ENCODE assay signal across 12 cellular contexts in the genomic region with DNA sequence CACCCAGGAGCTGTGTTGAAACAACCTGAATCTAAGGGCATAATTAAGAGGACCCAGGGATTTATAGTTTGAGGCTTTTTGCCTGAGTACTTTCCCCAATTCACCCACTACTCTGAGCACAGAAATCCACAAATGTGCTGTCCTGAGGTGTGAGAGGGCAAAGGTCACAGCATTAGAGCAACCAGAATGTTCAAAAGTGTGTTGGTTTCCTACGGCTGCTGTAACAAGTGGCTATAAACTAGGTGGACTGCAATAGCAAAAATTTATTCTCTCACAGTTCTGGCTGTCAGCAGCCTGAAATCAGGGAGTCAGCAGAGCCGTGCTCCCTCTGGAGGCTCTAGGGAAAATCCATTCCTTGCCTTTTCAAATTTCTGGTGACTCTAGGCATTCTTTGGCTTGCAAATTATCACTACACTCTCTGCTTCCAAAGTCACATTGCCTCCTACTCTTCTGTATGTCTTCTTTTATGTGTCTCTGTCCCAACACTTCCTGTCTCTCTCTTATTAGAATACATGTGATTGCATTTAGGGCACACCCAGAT.
DNase-seq lines count a peak whose midpoint lies in the region; ATAC-seq and TF ChIP-seq lines count a peak whose summit lies in the region.
"Had no signal": no experiment of that assay in that cellular context is flagged by ENCODE, and none has a peak within 500 bp of the region (broad histone marks: within the 10 kb centered on the region; RNA-seq: fewer than 3 reads in every experiment).

No MANE protein-coding gene starts in this region.

- TF ChIP-seq CTCF in GM23338 (conservative IDR thresholded peaks at IDR 0.05; ENCODE audit: low read depth in 2 of 2) (peak; percentile 38 to 59), fibroblast of lung (conservative IDR thresholded peaks at IDR 0.05 in 1 of 2, IDR thresholded peaks at IDR 0.05 in 1 of 2; ENCODE audit: low read depth in 1 of 2, low read length in 2 of 2) (peak; percentile 61 to 65), psoas muscle (IDR thresholded peaks at IDR 0.05) (peak; percentile 8)

- no peaks in the 10 kb centered on the region for H3K9me3 Mint-ChIP-seq in GM23338

- intact Hi-C loops in psoas muscle (cut with DNase I) = no loop called here
- intact Hi-C loops in cardiac septum (cut with DNase I) = no loop called here

- H3K36me3 ChIP-seq in GM23338 (ENCODE audit: insufficient read depth) = no peaks in the 10 kb centered on the region
- no peaks in the 10 kb centered on the region for H3K36me3 ChIP-seq in SK-N-MC (ENCODE audit: insufficient read depth, low read length)
- H3K36me3 ChIP-seq in fibroblast of lung (ENCODE audit: control insufficient read depth, insufficient read depth, low read length) = no peaks in the 10 kb centered on the region
- H3K36me3 ChIP-seq in psoas muscle (ENCODE audit: insufficient read depth in 1 of 2, low read depth in 1 of 2) = no peaks in the 10 kb centered on the region
- H3K36me3 ChIP-seq: ovary had no signal

- WGBS in psoas muscle, 3 donors = 40 to 51% (median 41%) methylated on average over 2 of the region's 2 CpGs

- peak; percentile 58 for DNase-seq in GM23338 (ENCODE audit: low spot score)
- peak; percentile 14 for DNase-seq in SK-N-MC (ENCODE audit: low read depth, low spot score)
- peak; percentile 38 to 49 for DNase-seq in fibroblast of lung (ENCODE audit: low read depth in 2 of 2)
- DNase-seq in psoas muscle = no peak
- DNase-seq in NCI-H146 (lab: John Stamatoyannopoulos, UW) = no peak
- DNase-seq in cardiac septum (ENCODE audit: low spot score) = no peak
- no peak for DNase-seq in NCI-H1436 treated with DMSO at 0.1 percent for 48 hours (lab: John Stamatoyannopoulos, UW)
- no peak for DNase-seq in NCI-H82 (lab: John Stamatoyannopoulos, UW)
- DNase-seq: kidney, ovary, T-helper 2 cell had no signal

- H3K9ac ChIP-seq in SK-N-MC (ENCODE audit: insufficient read length) (no peak overlapping the region), fibroblast of lung (ENCODE audit: insufficient read depth, low read length) (no peak overlapping the region)

- H3K4me1 ChIP-seq in GM23338 (ENCODE audit: insufficient read depth) (no peaks in the 10 kb centered on the region), fibroblast of lung (ENCODE audit: control insufficient read depth, extremely low read depth, insufficient read depth, low read length) (peaks cover 2% of the 10 kb centered on the region), psoas muscle (no peaks in the 10 kb centered on the region)

- peaks cover 2% of the 10 kb centered on the region for H3K27me3 Mint-ChIP-seq in GM23338 (ENCODE audit: insufficient read depth, low read depth, poor library complexity)
- H3K27me3 Mint-ChIP-seq: stimulated activated naive CD8-positive, alpha-beta T cell treated with anti-CD3 and anti-CD28 coated beads, Interleukin-15, Interleukin-2, amounts not matched to agents 100 ng/mL and 50 ng/mL, for 24 hours had no signal

- H3K27me3 ChIP-seq in GM23338 (ENCODE audit: insufficient read depth) = no peaks in the 10 kb centered on the region
- no peaks in the 10 kb centered on the region for H3K27me3 ChIP-seq in fibroblast of lung (ENCODE audit: control insufficient read depth, insufficient read depth, low read length)
- no peaks in the 10 kb centered on the region for H3K27me3 ChIP-seq in psoas muscle (ENCODE audit: insufficient read depth in 3 of 3, low read length in 2 of 3)
- H3K27me3 ChIP-seq: ovary had no signal

- H3K27ac ChIP-seq in GM23338 (ENCODE audit: low read depth) = no peak overlapping the region
- no peak overlapping the region for H3K27ac ChIP-seq in SK-N-MC
- H3K27ac ChIP-seq in fibroblast of lung (ENCODE audit: insufficient read depth, low read length) = no peak overlapping the region
- no peak overlapping the region for H3K27ac ChIP-seq in psoas muscle
- H3K27ac ChIP-seq: ovary had no signal

- no peak overlapping the region for H3K4me2 ChIP-seq in GM23338
- H3K4me2 ChIP-seq in fibroblast of lung (ENCODE audit: extremely low read depth, insufficient read depth, low read length) = no peak overlapping the region

- no peaks in the 10 kb centered on the region for H4K20me1 ChIP-seq in GM23338 (replicated peaks; ENCODE audit: insufficient read depth)
- H4K20me1 ChIP-seq in fibroblast of lung (ENCODE audit: control insufficient read depth, extremely low read depth, insufficient read depth, low read length) = no peaks in the 10 kb centered on the region

- H3K4me1 Mint-ChIP-seq in GM23338 = peaks cover 5% of the 10 kb centered on the region

- H3K9me3 ChIP-seq in SK-N-MC (ENCODE audit: low read depth, low read length) (no peaks in the 10 kb centered on the region), fibroblast of lung (ENCODE audit: control insufficient read depth, insufficient read depth, low read depth, low read length) (no peaks in the 10 kb centered on the region), psoas muscle (no peaks in the 10 kb centered on the region)
- H3K9me3 ChIP-seq: ovary had no signal

- no peak overlapping the region for H3K27ac Mint-ChIP-seq in GM23338
- H3K27ac Mint-ChIP-seq: stimulated activated naive CD8-positive, alpha-beta T cell treated with anti-CD3 and anti-CD28 coated beads, Interleukin-15, Interleukin-2, amounts not matched to agents 100 ng/mL and 50 ng/mL, for 24 hours had no signal

- no peaks in the 10 kb centered on the region for H3K36me3 Mint-ChIP-seq in GM23338 (ENCODE audit: low read depth)

- H2AFZ ChIP-seq in GM23338 = no peak overlapping the region
- H2AFZ ChIP-seq in fibroblast of lung (ENCODE audit: low read length) = no peak overlapping the region

- peak; percentile 86 for ATAC-seq in GM23338
- ATAC-seq in psoas muscle = no peak

- H3K4me3 Mint-ChIP-seq in GM23338 = no peak overlapping the region
- H3K4me3 Mint-ChIP-seq: stimulated activated naive CD8-positive, alpha-beta T cell treated with anti-CD3 and anti-CD28 coated beads, Interleukin-15, Interleukin-2, amounts not matched to agents 100 ng/mL and 50 ng/mL, for 24 hours had no signal

- H3K9me2 ChIP-seq in GM23338 (ENCODE audit: insufficient read depth) = peaks cover 4% of the 10 kb centered on the region; the same call in 1 of the 2 replicates

- H3K4me3 ChIP-seq in GM23338 = no peak overlapping the region
- no peak overlapping the region for H3K4me3 ChIP-seq in SK-N-MC
- H3K4me3 ChIP-seq in fibroblast of lung (replicated peaks in 1 of 4; ENCODE audit: control extremely low read depth in 1 of 4, insufficient read depth in 1 of 4, low read depth in 3 of 4, low read length in 4 of 4) = no peak overlapping the region
- no peak overlapping the region for H3K4me3 ChIP-seq in psoas muscle
- H3K4me3 ChIP-seq: ovary had no signal

- H3F3A ChIP-seq in GM23338 (replicated peaks; ENCODE audit: low read depth) = no peaks in the 10 kb centered on the region

- H3K79me2 ChIP-seq in GM23338 (replicated peaks; ENCODE audit: insufficient read depth) (no peaks in the 10 kb centered on the region), fibroblast of lung (ENCODE audit: control insufficient read depth, insufficient read depth, low read length) (no peaks in the 10 kb centered on the region)

TF ChIP-seq in GM23338, 12 proteins besides CTCF, POLR2A, EP300 and RAD21 (continues in another document):
- TF ChIP-seq CREB1 (CRISPR knock-in tag; IDR thresholded peaks at IDR 0.05; ENCODE audit: low read depth) = no peak
- no peak for TF ChIP-seq ZNF114 (CRISPR knock-in tag; IDR thresholded peaks at IDR 0.05)
- no peak for TF ChIP-seq POLR2AphosphoS5 (IDR thresholded peaks at IDR 0.05; ENCODE audit: low read depth)
- TF ChIP-seq ZNF331 (CRISPR knock-in tag; IDR thresholded peaks at IDR 0.05; ENCODE audit: low read depth) = no peak
- no peak for TF ChIP-seq JUNB (IDR thresholded peaks at IDR 0.05; ENCODE audit: unreplicated experiment)

Comparison
In these comparisons a context has a peak if more than half of its experiments do, and no peak if none do; other contexts are left out.
1. DNase-seq: peak in GM23338 (single experiment), SK-N-MC (single experiment) and fibroblast of lung (2 of 2); none in psoas muscle (0 of 2), NCI-H146 (single experiment), cardiac septum (single experiment), NCI-H1436 treated with DMSO at 0.1 percent for 48 hours (single experiment) and NCI-H82 (single experiment).
2. CTCF ChIP-seq: peak in every context shown above with its lines; median percentile 63 in fibroblast of lung; 48 in GM23338; 8 in psoas muscle.